8 cellular contexts compared by ENCODE assay signal in genomic region chr18:12376034-12376717, GRCh38. TPM values are rescaled to one million over a fixed set of nuclear protein-coding genes. Genes with fewer than 3 reads are reported as not detected.
DNase-seq lines count a peak whose midpoint lies in the region; ATAC-seq and TF ChIP-seq lines count a peak whose summit lies in the region.

No MANE protein-coding gene starts in this region.

- TF ChIP-seq POLR2A in erythroblast (IDR thresholded peaks at IDR 0.05; ENCODE audit: low read length): no peak

- H3K27ac Mint-ChIP-seq in nephron progenitor cell: peak overlapping the region; percentile 96

- no peak for TF ChIP-seq CTCF in VCaP (conservative IDR thresholded peaks at IDR 0.05)
- TF ChIP-seq CTCF in nephron progenitor cell (IDR thresholded peaks at IDR 0.05): no peak

- peaks cover 4% of the 10 kb centered on the region for H3K27me3 Mint-ChIP-seq in nephron progenitor cell (ENCODE audit: low read depth, poor library complexity)

- peaks cover 13% of the 10 kb centered on the region for H3K36me3 Mint-ChIP-seq in nephron progenitor cell (ENCODE audit: low read depth)

- ATAC-seq in HG03520 (IDR thresholded peaks at IDR 0.05; ENCODE audit: unreplicated experiment) (peak; percentile 1), GM21367 (IDR thresholded peaks at IDR 0.05; ENCODE audit: unreplicated experiment) (no peak), GM21576 (IDR thresholded peaks at IDR 0.05; ENCODE audit: unreplicated experiment) (no peak)

- DNase-seq in Caki2 (ENCODE audit: low read depth) (peak; percentile 45), erythroblast (lab: John Stamatoyannopoulos, UW) (peak; percentile 74 to 85), nephron progenitor cell (peak; percentile 27), hippocampal formation (lab: John Stamatoyannopoulos, UW) (no peak)

- H3K4me3 Mint-ChIP-seq in nephron progenitor cell: peak overlapping the region; percentile 88

- peak overlapping the region; percentile 98 for H3K27ac ChIP-seq in VCaP

- no peaks in the 10 kb centered on the region for H3K9me3 Mint-ChIP-seq in nephron progenitor cell

- peaks cover 39% of the 10 kb centered on the region for H3K4me1 Mint-ChIP-seq in nephron progenitor cell

- in situ Hi-C loops in Caki2 (cut with HindIII; ENCODE audit: low pct_unique_long_range_greater_than_20kb, low sequenced_read_pairs): no loop called here

RNA-seq across cellular contexts. Expression of gene AFG3L2, which starts 0.9 kb away (rescaled TPM):
- 54.7 and 58.6 TPM in 2 replicates for total RNA-seq in Caki2 (2014; rRNA removed; shearing (Covaris generic); ENCODE audit: low replicate concordance)

RNA-seq across cellular contexts. Expression of gene PRELID3A, which starts 31.6 kb away (rescaled TPM):
- total RNA-seq in Caki2 (2014; rRNA removed; shearing (Covaris generic); ENCODE audit: low replicate concordance): 14.9 and 36.3 TPM in 2 replicates

Comparison
In these comparisons a context has a peak if more than half of its experiments do, and no peak if none do; other contexts are left out.
1. DNase-seq: peak in Caki2 (single experiment), erythroblast (2 of 2) and nephron progenitor cell (single experiment); none in hippocampal formation (0 of 2).